1 cellular context compared by ENCODE assay signal in genomic region chr7:2632717-2633537, GRCh38.
TF ChIP-seq lines count a peak whose summit lies in the region.

No MANE protein-coding gene starts in this region.

TF ChIP-seq in K562, 482 proteins besides CTCF, POLR2A, EP300 and RAD21 (continued from another document):
- TF ChIP-seq ZBTB33 (CRISPR knock-in tag; IDR thresholded peaks at IDR 0.05), result peak; percentile 93
- no peak for TF ChIP-seq BRD9 (IDR thresholded peaks at IDR 0.05; ENCODE audit: low read depth, partially characterized antibody)
- TF ChIP-seq, protein P1, sequence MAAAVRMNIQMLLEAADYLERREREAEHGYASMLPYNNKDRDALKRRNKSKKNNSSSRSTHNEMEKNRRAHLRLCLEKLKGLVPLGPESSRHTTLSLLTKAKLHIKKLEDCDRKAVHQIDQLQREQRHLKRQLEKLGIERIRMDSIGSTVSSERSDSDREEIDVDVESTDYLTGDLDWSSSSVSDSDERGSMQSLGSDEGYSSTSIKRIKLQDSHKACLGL (CRISPR knock-in tag; IDR thresholded peaks at IDR 0.05; ENCODE audit: borderline replicate concordance, poor library complexity, severe bottlenecking), result no peak
- no peak for TF ChIP-seq CCNT2 (IDR thresholded peaks at IDR 0.05; ENCODE audit: borderline replicate concordance, extremely low read depth, insufficient read length, low read depth, low read length)
- 0 out of 2 replicates have a peak, but pooled peaks have one; percentile 35 for TF ChIP-seq SAFB (IDR thresholded peaks at IDR 0.05; ENCODE audit: borderline replicate concordance, low read depth, low read length)
- no peak for TF ChIP-seq ZNF124 (CRISPR knock-in tag; IDR thresholded peaks at IDR 0.05)
- TF ChIP-seq ZFX (CRISPR knock-in tag; IDR thresholded peaks at IDR 0.05), result peak; percentile 51
- TF ChIP-seq SNIP1 (IDR thresholded peaks at IDR 0.05; ENCODE audit: low read depth), result no peak
- TF ChIP-seq BRCA1 (IDR thresholded peaks at IDR 0.05), result no peak
- peak; percentile 52; the same call in 1 of the 2 replicates for TF ChIP-seq BRCA1 (CRISPR knock-in tag; IDR thresholded peaks at IDR 0.05)
- no peak for TF ChIP-seq ATF7 (IDR thresholded peaks at IDR 0.05)
- no peak for TF ChIP-seq PTBP1 (IDR thresholded peaks at IDR 0.05; ENCODE audit: low read depth, low read length)
- TF ChIP-seq RNF219 (CRISPR knock-in tag; IDR thresholded peaks at IDR 0.05), result no peak
- no peak for TF ChIP-seq ADNP (tag; IDR thresholded peaks at IDR 0.05)
